8 cellular contexts compared by ENCODE assay signal in genomic region chr10:79196470-79197461, GRCh38.
DNase-seq lines count a peak whose midpoint lies in the region; ATAC-seq and TF ChIP-seq lines count a peak whose summit lies in the region.

No MANE protein-coding gene starts in this region.

- intact Hi-C loops in dorsolateral prefrontal cortex (cut with DNase I), result loop anchor here (2.0 to 10.0 kb wide), 9 partner anchors 269 to 1149 kb away; no protein-coding TSS in a partner anchor

- no peak overlapping the region for H3K4me3 ChIP-seq in dorsolateral prefrontal cortex

- no peaks in the 10 kb centered on the region for H3K27me3 ChIP-seq in dorsolateral prefrontal cortex

- DNase-seq in CD1c-positive myeloid dendritic cell (ENCODE audit: extremely low spot score) (peak; percentile 74), NCI-H2227 (lab: John Stamatoyannopoulos, UW; ENCODE audit: unreplicated experiment) (peak; percentile 69), dorsolateral prefrontal cortex (peak in 8 of 10 donors; percentile 54 to 80 (median 68)), midbrain (lab: John Stamatoyannopoulos, UW) (peak; percentile 66), NCI-H524 treated with DMSO at 0.1 percent for 48 hours (lab: John Stamatoyannopoulos, UW) (no peak)
- DNase-seq in activated CD4-positive, alpha-beta T cell treated with anti-CD3 and anti-CD28 coated beads, Interleukin-2, amount 50 U/mL, for 48 hours, result peak; percentile 84
- peak; percentile 54 to 60 for DNase-seq in stimulated activated CD8-positive, alpha-beta memory T cell treated with anti-CD3 and anti-CD28 coated beads, Interleukin-4, amount 100 ng/mL, for 1 hour (ENCODE audit: low read depth in 2 of 2, low spot score in 1 of 2)

- peak; percentile 83 to 99 (median 95) for TF ChIP-seq CTCF in dorsolateral prefrontal cortex (IDR thresholded peaks at IDR 0.05 in 54 of 56, conservative IDR thresholded peaks at IDR 0.05 in 2 of 56; ENCODE audit: low read depth in 1 of 56, partially characterized antibody in 56 of 56)

- ATAC-seq in GM21526 (IDR thresholded peaks at IDR 0.05; ENCODE audit: low FRiP score, unreplicated experiment), result peak; percentile 51

- H3K27ac ChIP-seq in dorsolateral prefrontal cortex, result peak overlapping the region in 9 of 59 donors; percentile 0 to 56 (median 11)
